11 cellular contexts compared by ENCODE assay signal in the genomic region with DNA sequence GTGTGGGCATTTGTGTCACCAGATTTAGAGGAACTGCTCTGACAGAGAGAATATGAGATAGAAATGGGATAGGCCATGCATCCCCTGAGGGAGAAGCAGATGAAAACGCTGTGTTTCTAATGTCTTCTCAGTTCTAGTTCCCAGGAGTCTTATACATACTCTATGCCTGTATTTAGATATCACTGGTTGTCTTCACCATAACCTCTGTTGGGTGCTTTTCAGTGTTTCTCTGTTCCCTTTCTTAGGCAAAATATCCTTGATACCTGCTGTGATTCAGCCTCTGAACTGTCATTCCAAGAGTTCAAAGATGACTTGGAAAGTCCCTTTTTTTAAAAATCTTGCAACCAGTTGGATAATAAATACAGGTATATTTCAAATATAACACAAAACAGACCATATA.
DNase-seq lines count a peak whose midpoint lies in the region; ATAC-seq lines count a peak whose summit lies in the region.
"Had no signal": no experiment of that assay in that cellular context is flagged by ENCODE, and none has a peak within 500 bp of the region (broad histone marks: within the 10 kb centered on the region; RNA-seq: fewer than 3 reads in every experiment).

No MANE protein-coding gene starts in this region.

- no peaks in the 10 kb centered on the region for H3K36me3 Mint-ChIP-seq in T-cell
- H3K36me3 Mint-ChIP-seq: activated naive CD4-positive, alpha-beta T cell treated with anti-CD3 and anti-CD28 coated beads, Interleukin-2, amount 50 U/mL, for 24 hours; naive B cell had no signal

- H3K4me1 Mint-ChIP-seq in T-cell: peaks cover 7 to 9% (median 8%) of the 10 kb centered on the region in 3 donors

- no peak overlapping the region for H3K4me3 Mint-ChIP-seq in T-cell
- H3K4me3 Mint-ChIP-seq: activated naive CD4-positive, alpha-beta T cell treated with anti-CD3 and anti-CD28 coated beads, Interleukin-2, amount 50 U/mL, for 24 hours; naive B cell had no signal

- POLR2A ChIA-PET in T-cell (lab: Charles Lee): no interaction called here

- peak; percentile 82 for ATAC-seq in GM18907 (IDR thresholded peaks at IDR 0.05; ENCODE audit: unreplicated experiment)
- peak; percentile 64 for ATAC-seq in GM21723 (IDR thresholded peaks at IDR 0.05; ENCODE audit: unreplicated experiment)
- ATAC-seq in HG03135 (IDR thresholded peaks at IDR 0.05; ENCODE audit: unreplicated experiment): peak; percentile 59
- no peak for ATAC-seq in T-cell (replicated peaks in 1 of 4)
- ATAC-seq: right lobe of liver had no signal

- no peaks in the 10 kb centered on the region for H3K9me3 Mint-ChIP-seq in T-cell
- H3K9me3 Mint-ChIP-seq: activated naive CD4-positive, alpha-beta T cell treated with anti-CD3 and anti-CD28 coated beads, Interleukin-2, amount 50 U/mL, for 24 hours; naive B cell had no signal

- CTCF ChIA-PET in T-cell (lab: Charles Lee): interaction anchor here in 1 of 2 donors (0.6 kb wide), 1 partner anchor 969 kb away, joined by 4 read pairs; no protein-coding TSS in a partner anchor

- DNase-seq in iPS-NIHi11 (ENCODE audit: low spot score) (peak; percentile 8), C1 segment of cervical spinal cord (lab: John Stamatoyannopoulos, UW) (no peak), HPDE6-E6E7 (ENCODE audit: extremely low spot score) (no peak), T-cell (no peak)
- DNase-seq: activated CD4-positive, alpha-beta T cell treated with anti-CD3 and anti-CD28 coated beads, Interleukin-2, amount 50 U/mL, for 1 hour; naive B cell; right lobe of liver had no signal

- H3K27me3 Mint-ChIP-seq in T-cell: no peaks in the 10 kb centered on the region
- H3K27me3 Mint-ChIP-seq: activated naive CD4-positive, alpha-beta T cell treated with anti-CD3 and anti-CD28 coated beads, Interleukin-2, amount 50 U/mL, for 24 hours; naive B cell had no signal

- no peak overlapping the region for H3K27ac Mint-ChIP-seq in T-cell
- H3K27ac Mint-ChIP-seq: activated naive CD4-positive, alpha-beta T cell treated with anti-CD3 and anti-CD28 coated beads, Interleukin-2, amount 50 U/mL, for 24 hours; naive B cell had no signal

Comparison
In these comparisons a context has a peak if more than half of its experiments do, and no peak if none do; other contexts are left out.
1. ATAC-seq: peak in GM18907 (single experiment), GM21723 (single experiment) and HG03135 (single experiment); none in T-cell (0 of 4).